26 cellular contexts compared by ENCODE assay signal in the genomic region with DNA sequence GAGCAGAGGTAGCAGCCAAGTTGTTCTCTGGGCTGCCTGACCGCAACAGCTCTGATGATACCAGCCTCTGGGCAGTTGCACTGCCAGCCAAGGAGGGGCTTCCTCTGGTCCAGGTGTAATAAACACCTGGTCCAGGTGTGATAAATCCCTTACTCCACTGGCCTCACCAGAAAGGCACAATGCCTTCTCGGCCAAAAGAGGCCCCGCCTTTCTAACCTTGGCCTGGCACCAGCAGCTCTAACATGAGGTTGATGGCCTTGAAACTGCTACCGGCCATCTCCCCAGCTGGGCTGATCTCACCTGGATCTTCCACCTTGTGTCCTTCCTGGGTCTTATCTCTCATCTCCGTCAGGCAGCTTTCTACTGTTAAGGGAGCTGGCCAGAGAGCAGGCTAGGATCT.
"Had no signal": no experiment of that assay in that cellular context is flagged by ENCODE, and none has a peak within 500 bp of the region (broad histone marks: within the 10 kb centered on the region; RNA-seq: fewer than 3 reads in every experiment).

No MANE protein-coding gene starts in this region.

- H3K36me3 Mint-ChIP-seq: mesothelial cell of epicardium; stimulated activated naive B cell treated with anti-CD40 and anti-IgM and Interleukin-4, amounts not matched to agents 10 μg/mL and 1 μg/mL and 100 μg/mL, for 72 hours had no signal

- H3K4me3 Mint-ChIP-seq: effector memory CD8-positive, alpha-beta T cell; memory B cell; mesothelial cell of epicardium; naive thymus-derived CD4-positive, alpha-beta T cell; nephron progenitor cell; stimulated activated naive B cell treated with anti-CD40 and anti-IgM and Interleukin-4, amounts not matched to agents 10 μg/mL and 1 μg/mL and 100 μg/mL, for 72 hours; stimulated activated naive CD8-positive, alpha-beta T cell treated with anti-CD3 and anti-CD28 coated beads, Interleukin-15, Interleukin-2, amounts not matched to agents 100 ng/mL and 50 ng/mL, for 24 hours had no signal

- H3K36me3 ChIP-seq: gastroesophageal sphincter, heart left ventricle, pancreas, right atrium auricular region, spleen, thoracic aorta, transverse colon, upper lobe of right lung, uterus had no signal

- H3K4me1 ChIP-seq: gastroesophageal sphincter, heart left ventricle, pancreas, right atrium auricular region, transverse colon, upper lobe of right lung, uterus had no signal

- H3K9me3 Mint-ChIP-seq: effector memory CD8-positive, alpha-beta T cell; mesothelial cell of epicardium; stimulated activated naive CD8-positive, alpha-beta T cell treated with anti-CD3 and anti-CD28 coated beads, Interleukin-15, Interleukin-2, amounts not matched to agents 100 ng/mL and 50 ng/mL, for 24 hours had no signal

- H3K4me1 Mint-ChIP-seq: memory B cell; mesothelial cell of epicardium; stimulated activated naive B cell treated with anti-CD40 and anti-IgM and Interleukin-4, amounts not matched to agents 10 μg/mL and 1 μg/mL and 100 μg/mL, for 72 hours had no signal

- H3K4me3 ChIP-seq: gastroesophageal sphincter, heart left ventricle, hepatocyte, lung, mucosa of descending colon, pancreas, right atrium auricular region, skin epidermis, spleen, thoracic aorta, transverse colon, upper lobe of right lung, uterus had no signal

- H3K27ac ChIP-seq: foreskin keratinocyte, gastroesophageal sphincter, heart left ventricle, hepatocyte, pancreas, right atrium auricular region, spleen, thoracic aorta, transverse colon, upper lobe of right lung, uterus had no signal

- H3K27me3 ChIP-seq: foreskin keratinocyte, hepatocyte, pancreas, right atrium auricular region, transverse colon, upper lobe of right lung, uterus had no signal

- ATAC-seq: effector memory CD8-positive, alpha-beta T cell; gastroesophageal sphincter; heart left ventricle; left lobe of liver; mucosa of descending colon; naive thymus-derived CD4-positive, alpha-beta T cell; pancreas; stimulated activated naive B cell treated with anti-CD40 and anti-IgM and Interleukin-4, amounts not matched to agents 10 μg/mL and 1 μg/mL and 100 μg/mL, for 72 hours; upper lobe of right lung had no signal

- H3K9me3 ChIP-seq: mucosa of descending colon, pancreas, right atrium auricular region, thoracic aorta, transverse colon, upper lobe of right lung, uterus had no signal

- H3K27ac Mint-ChIP-seq: effector memory CD8-positive, alpha-beta T cell; memory B cell; mesothelial cell of epicardium; naive thymus-derived CD4-positive, alpha-beta T cell; progenitor cell of endocrine pancreas; stimulated activated naive B cell treated with anti-CD40 and anti-IgM and Interleukin-4, amounts not matched to agents 10 μg/mL and 1 μg/mL and 100 μg/mL, for 72 hours; stimulated activated naive CD8-positive, alpha-beta T cell treated with anti-CD3 and anti-CD28 coated beads, Interleukin-15, Interleukin-2, amounts not matched to agents 100 ng/mL and 50 ng/mL, for 24 hours had no signal

- DNase-seq: cerebellar nuclear complex; cortex of kidney; effector memory CD8-positive, alpha-beta T cell; foreskin keratinocyte; heart left ventricle; kidney; mucosa of descending colon; naive thymus-derived CD4-positive, alpha-beta T cell; nephron progenitor cell; pancreas; spleen; stimulated activated naive B cell treated with anti-CD40 and anti-IgM and Interleukin-4, amounts not matched to agents 10 μg/mL and 1 μg/mL and 100 μg/mL, for 72 hours; transverse colon; upper lobe of right lung; uterus had no signal
